Comparison of ENCODE assay signal across 23 cellular contexts in the genomic region with DNA sequence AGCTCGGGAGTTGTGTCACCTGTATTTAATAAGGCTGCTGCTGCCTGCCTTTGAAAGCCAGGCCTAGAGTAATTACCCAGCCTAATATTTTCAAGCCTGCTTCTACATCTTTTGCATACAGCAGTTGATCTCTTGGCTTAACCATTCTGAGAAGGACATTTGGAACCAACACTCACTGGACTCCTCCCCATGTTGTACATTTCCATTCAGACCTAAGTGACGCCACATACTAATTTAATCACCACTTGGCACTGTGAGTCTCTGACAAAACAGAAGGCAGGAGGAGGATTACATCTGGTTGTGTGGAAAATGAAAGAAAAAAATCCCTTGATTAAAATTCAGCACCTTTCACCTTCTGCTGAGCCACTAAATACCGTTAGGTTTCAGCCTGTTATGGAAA.
"Had no signal": no experiment of that assay in that cellular context is flagged by ENCODE, and none has a peak within 500 bp of the region (broad histone marks: within the 10 kb centered on the region; RNA-seq: fewer than 3 reads in every experiment).

No MANE protein-coding gene starts in this region.

- H3K9me3 ChIP-seq: gastrocnemius medialis, lower lobe of right lung, pancreas, transverse colon, upper lobe of right lung, uterus had no signal

- H3K27ac Mint-ChIP-seq: natural killer cell; progenitor cell of endocrine pancreas; stimulated activated effector memory CD8-positive, alpha-beta T cell treated with anti-CD3 and anti-CD28 coated beads, Interleukin-12 subunit alpha, Interleukin-12 subunit beta, amount 100 ng/mL, for 72 hours had no signal

- H3K4me1 Mint-ChIP-seq: natural killer cell; stimulated activated effector memory CD8-positive, alpha-beta T cell treated with anti-CD3 and anti-CD28 coated beads, Interleukin-12 subunit alpha, Interleukin-12 subunit beta, amount 100 ng/mL, for 72 hours had no signal

- H3K36me3 Mint-ChIP-seq: natural killer cell; stimulated activated effector memory CD8-positive, alpha-beta T cell treated with anti-CD3 and anti-CD28 coated beads, Interleukin-12 subunit alpha, Interleukin-12 subunit beta, amount 100 ng/mL, for 72 hours had no signal

- H3K27ac ChIP-seq: gastrocnemius medialis, heart left ventricle, hepatocyte, left ventricle myocardium inferior, lower lobe of right lung, pancreas, transverse colon, upper lobe of right lung, uterus had no signal

- H3K27me3 ChIP-seq: gastrocnemius medialis, heart left ventricle, hepatocyte, pancreas, sigmoid colon, transverse colon, upper lobe of right lung, uterus had no signal

- DNase-seq: cerebellar nuclear complex; cortex of kidney; effector CD4-positive, alpha-beta T cell; foreskin fibroblast; gastrocnemius medialis; heart left ventricle; left colon; left ventricle myocardium inferior; lower lobe of right lung; natural killer cell; pancreas; right cardiac atrium; sigmoid colon; stimulated activated CD4-positive, alpha-beta T cell treated with anti-CD3 and anti-CD28 coated beads, Interleukin-2, amount 100 ng/mL, for 24 hours; stimulated activated CD4-positive, alpha-beta T cell treated with anti-CD3 and anti-CD28 coated beads, Interleukin-4, amount 100 ng/mL, for 24 hours; stimulated activated naive CD4-positive, alpha-beta T cell treated with Interleukin-2 at 50 U/mL for 16 hours; substantia nigra; transverse colon; upper lobe of right lung; uterus had no signal

- H3K4me1 ChIP-seq: gastrocnemius medialis, heart left ventricle, left ventricle myocardium inferior, lower lobe of right lung, pancreas, transverse colon, upper lobe of right lung, uterus had no signal

- ATAC-seq: gastrocnemius medialis; left colon; lower lobe of right lung; natural killer cell; pancreas; right cardiac atrium; stimulated activated effector memory CD8-positive, alpha-beta T cell treated with anti-CD3 and anti-CD28 coated beads, Interleukin-12 subunit alpha, Interleukin-12 subunit beta, amount 100 ng/mL, for 72 hours; upper lobe of right lung had no signal

- H3K4me3 ChIP-seq: gastrocnemius medialis, heart left ventricle, hepatocyte, left ventricle myocardium inferior, lower lobe of right lung, pancreas, sigmoid colon, transverse colon, upper lobe of right lung, uterus had no signal

- H3K4me3 Mint-ChIP-seq: natural killer cell; stimulated activated effector memory CD8-positive, alpha-beta T cell treated with anti-CD3 and anti-CD28 coated beads, Interleukin-12 subunit alpha, Interleukin-12 subunit beta, amount 100 ng/mL, for 72 hours had no signal

- H3K36me3 ChIP-seq: gastrocnemius medialis, heart left ventricle, left ventricle myocardium inferior, lower lobe of right lung, pancreas, sigmoid colon, transverse colon, upper lobe of right lung, uterus had no signal
